Comparison of ENCODE assay signal across 13 cellular contexts in the genomic region with DNA sequence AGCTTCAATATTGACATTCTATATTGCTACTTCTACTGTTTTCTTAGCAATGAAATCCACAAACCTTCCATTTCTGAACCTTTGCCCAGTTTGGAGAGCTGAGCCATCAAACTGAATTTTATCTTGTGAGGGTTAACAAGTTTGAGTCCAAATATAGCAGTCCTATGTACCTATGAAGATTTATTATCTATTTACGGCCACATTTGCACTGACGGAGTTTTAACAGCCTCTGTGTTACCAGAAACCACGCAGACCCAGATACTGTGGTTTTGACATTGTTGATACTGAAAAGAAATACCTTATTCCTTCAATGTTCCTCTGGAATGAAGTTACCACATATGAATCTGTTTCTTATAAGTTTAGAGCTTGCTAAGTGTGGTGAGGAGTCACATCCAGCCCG.
DNase-seq lines count a peak whose midpoint lies in the region; ATAC-seq and TF ChIP-seq lines count a peak whose summit lies in the region.
"Had no signal": no experiment of that assay in that cellular context is flagged by ENCODE, and none has a peak within 500 bp of the region (broad histone marks: within the 10 kb centered on the region; RNA-seq: fewer than 3 reads in every experiment).

No MANE protein-coding gene starts in this region.

- H3K27ac ChIP-seq in HEK293 (ENCODE audit: extremely low read depth, low read depth, low read length) (no peak overlapping the region), gastroesophageal sphincter (peak overlapping the region in 3 of 4 donors; percentile 8 to 47 (median 24)), mucosa of rectum (ENCODE audit: low read depth in 2 of 2, low read length in 2 of 2) (peak overlapping the region; percentile 56 to 69), sigmoid colon (peak overlapping the region; percentile 38 to 82 (median 71))
- H3K27ac ChIP-seq: BLaER1 treated with 17β-estradiol and CSF1 and Interleukin-3, amounts not matched to agents 10 nM and 100 nM had no signal

- peak overlapping the region in 1 of 2 donors; percentile 19 for H3K9ac ChIP-seq in mucosa of rectum (ENCODE audit: low read depth in 1 of 2, low read length in 2 of 2)
- H3K9ac ChIP-seq: BLaER1 treated with 17β-estradiol and CSF1 and Interleukin-3, amounts not matched to agents 10 nM and 100 nM had no signal

- H3K36me3 ChIP-seq in HEK293 (ENCODE audit: control insufficient read depth in 2 of 2, insufficient read depth in 1 of 2, low read length in 2 of 2), result no peaks in the 10 kb centered on the region
- no peaks in the 10 kb centered on the region for H3K36me3 ChIP-seq in gastroesophageal sphincter
- no peaks in the 10 kb centered on the region for H3K36me3 ChIP-seq in mucosa of rectum (ENCODE audit: control insufficient read depth in 2 of 2, insufficient read depth in 2 of 2, low read length in 2 of 2)
- no peaks in the 10 kb centered on the region for H3K36me3 ChIP-seq in sigmoid colon
- H3K36me3 ChIP-seq: BLaER1 treated with 17β-estradiol and CSF1 and Interleukin-3, amounts not matched to agents 10 nM and 100 nM had no signal

- peaks cover under 1% of the 10 kb centered on the region for H3K9me3 Mint-ChIP-seq in glutamatergic neuron (ENCODE audit: unreplicated experiment)

- WGBS in gastroesophageal sphincter (ENCODE audit: low coverage in 1 of 2), 2 donors, result 38 to 50% methylated on average over 3 to 4 of the region's 4 CpGs
- WGBS in sigmoid colon, 2 donors, result 16 to 32% methylated on average over 4 of the region's 4 CpGs

- ATAC-seq in gastroesophageal sphincter, result no peak

- no peaks in the 10 kb centered on the region for H3K9me3 ChIP-seq in HEK293 (ENCODE audit: control insufficient read depth, insufficient read depth, low read depth, low read length)
- H3K9me3 ChIP-seq in gastroesophageal sphincter, result no peaks in the 10 kb centered on the region
- H3K9me3 ChIP-seq in mucosa of rectum (ENCODE audit: control insufficient read depth in 2 of 2, low read length in 2 of 2), result no peaks in the 10 kb centered on the region
- no peaks in the 10 kb centered on the region for H3K9me3 ChIP-seq in sigmoid colon
- H3K9me3 ChIP-seq: BLaER1 treated with 17β-estradiol and CSF1 and Interleukin-3, amounts not matched to agents 10 nM and 100 nM had no signal

- H3K27me3 ChIP-seq in gastroesophageal sphincter (no peaks in the 10 kb centered on the region), mucosa of rectum (ENCODE audit: control insufficient read depth in 2 of 2, insufficient read depth in 2 of 2, low read length in 2 of 2) (no peaks in the 10 kb centered on the region), sigmoid colon (no peaks in the 10 kb centered on the region)
- H3K27me3 ChIP-seq: BLaER1 treated with 17β-estradiol and CSF1 and Interleukin-3, amounts not matched to agents 10 nM and 100 nM had no signal

- H3K36me3 Mint-ChIP-seq in glutamatergic neuron (ENCODE audit: unreplicated experiment), result peaks cover 4% of the 10 kb centered on the region
- H3K36me3 Mint-ChIP-seq: CD4-positive, CD25-positive, alpha-beta regulatory T cell had no signal

- CTCF ChIA-PET in HEK293 (lab: Yijun Ruan, JAX), result interaction anchor here (2.2 kb wide), 1 partner anchor 183 kb away, joined by 7 read pairs; no protein-coding TSS in a partner anchor

- no peaks in the 10 kb centered on the region for H3K4me1 Mint-ChIP-seq in glutamatergic neuron (ENCODE audit: low read depth, unreplicated experiment)
- H3K4me1 Mint-ChIP-seq: CD4-positive, CD25-positive, alpha-beta regulatory T cell had no signal

- POLR2A ChIA-PET in HEK293 (lab: Yijun Ruan, JAX), result no interaction called here

- H3K27me3 Mint-ChIP-seq in glutamatergic neuron (ENCODE audit: unreplicated experiment), result no peaks in the 10 kb centered on the region
- H3K27me3 Mint-ChIP-seq: CD4-positive, CD25-positive, alpha-beta regulatory T cell had no signal

- H3K27ac Mint-ChIP-seq in glutamatergic neuron (ENCODE audit: unreplicated experiment), result no peak overlapping the region
- H3K27ac Mint-ChIP-seq: CD4-positive, CD25-positive, alpha-beta regulatory T cell; H9 had no signal

- TF ChIP-seq CTCF in HEK293 (tag by site-specific recombination; IDR thresholded peaks at IDR 0.05), result no peak
- TF ChIP-seq CTCF in gastroesophageal sphincter (IDR thresholded peaks at IDR 0.05), result no peak
- no peak for TF ChIP-seq CTCF in sigmoid colon (IDR thresholded peaks at IDR 0.05)
- no peak for TF ChIP-seq CTCF in glutamatergic neuron (IDR thresholded peaks at IDR 0.05; ENCODE audit: partially characterized antibody, unreplicated experiment)

- H3K4me1 ChIP-seq in HEK293 (ENCODE audit: control insufficient read depth, insufficient read depth, low read length), result peaks cover 5% of the 10 kb centered on the region
- peaks cover 0 to 27% (median 2%) of the 10 kb centered on the region in 3 donors for H3K4me1 ChIP-seq in gastroesophageal sphincter
- H3K4me1 ChIP-seq in mucosa of rectum (ENCODE audit: control insufficient read depth in 2 of 2, insufficient read depth in 2 of 2, low read length in 2 of 2), result peaks cover 10 to 15% of the 10 kb centered on the region in 2 donors
- peaks cover 0 to 41% (median 30%) of the 10 kb centered on the region in 4 donors for H3K4me1 ChIP-seq in sigmoid colon
- H3K4me1 ChIP-seq: BLaER1 treated with 17β-estradiol and CSF1 and Interleukin-3, amounts not matched to agents 10 nM and 100 nM had no signal

- TF ChIP-seq POLR2A in gastroesophageal sphincter (IDR thresholded peaks at IDR 0.05), result no peak
- TF ChIP-seq POLR2A in sigmoid colon (IDR thresholded peaks at IDR 0.05), result no peak

- H3K4me3 ChIP-seq in HEK293 (ENCODE audit: low read depth, low read length) (no peak overlapping the region), gastroesophageal sphincter (no peak overlapping the region), mucosa of rectum (ENCODE audit: low read length in 2 of 2) (peak overlapping the region in 1 of 2 donors; percentile 52), sigmoid colon (no peak overlapping the region)
- H3K4me3 ChIP-seq: BLaER1 treated with 17β-estradiol and CSF1 and Interleukin-3, amounts not matched to agents 10 nM and 100 nM; GM12878 had no signal

- DNase-seq in sigmoid colon (no peak), DMS153 treated with DMSO at 0.1 percent for 48 hours (lab: John Stamatoyannopoulos, UW; ENCODE audit: unreplicated experiment) (no peak), glutamatergic neuron (no peak)
- no peak for DNase-seq in stimulated activated CD4-positive, alpha-beta T cell treated with anti-CD3 and anti-CD28 coated beads, Interleukin-4, amount 100 ng/mL, for 1 hour
- DNase-seq: ACHN; CD4-positive, CD25-positive, alpha-beta regulatory T cell; GOT3 had no signal

- intact Hi-C loops in sigmoid colon (cut with DNase I), result loop anchor here (2.0 to 5.0 kb wide), 3 partner anchors 113 to 393 kb away; no protein-coding TSS in a partner anchor

- TF ChIP-seq EP300 in gastroesophageal sphincter (IDR thresholded peaks at IDR 0.05) (no peak), sigmoid colon (IDR thresholded peaks at IDR 0.05) (peak; percentile 15 to 81 (median 46))

- no peak overlapping the region for H3K4me3 Mint-ChIP-seq in glutamatergic neuron (ENCODE audit: unreplicated experiment)
- H3K4me3 Mint-ChIP-seq: CD4-positive, CD25-positive, alpha-beta regulatory T cell; H9 had no signal

TF ChIP-seq in HEK293, 187 proteins besides CTCF, POLR2A, EP300 and RAD21:
- TF ChIP-seq, protein P1, sequence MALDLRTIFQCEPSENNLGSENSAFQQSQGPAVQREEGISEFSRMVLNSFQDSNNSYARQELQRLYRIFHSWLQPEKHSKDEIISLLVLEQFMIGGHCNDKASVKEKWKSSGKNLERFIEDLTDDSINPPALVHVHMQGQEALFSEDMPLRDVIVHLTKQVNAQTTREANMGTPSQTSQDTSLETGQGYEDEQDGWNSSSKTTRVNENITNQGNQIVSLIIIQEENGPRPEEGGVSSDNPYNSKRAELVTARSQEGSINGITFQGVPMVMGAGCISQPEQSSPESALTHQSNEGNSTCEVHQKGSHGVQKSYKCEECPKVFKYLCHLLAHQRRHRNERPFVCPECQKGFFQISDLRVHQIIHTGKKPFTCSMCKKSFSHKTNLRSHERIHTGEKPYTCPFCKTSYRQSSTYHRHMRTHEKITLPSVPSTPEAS (tag by site-specific recombination; IDR thresholded peaks at IDR 0.05), result no peak
- TF ChIP-seq OVOL3 (tag by site-specific recombination; IDR thresholded peaks at IDR 0.05) (peak; percentile 66; the same call in 1 of the 2 replicates), ZNF76 (tag by site-specific recombination; IDR thresholded peaks at IDR 0.05; ENCODE audit: borderline replicate concordance, low read depth) (no peak), GLI2 (tag by site-specific recombination; IDR thresholded peaks at IDR 0.05; ENCODE audit: borderline replicate concordance, low read depth) (no peak)
- TF ChIP-seq, protein P2, sequence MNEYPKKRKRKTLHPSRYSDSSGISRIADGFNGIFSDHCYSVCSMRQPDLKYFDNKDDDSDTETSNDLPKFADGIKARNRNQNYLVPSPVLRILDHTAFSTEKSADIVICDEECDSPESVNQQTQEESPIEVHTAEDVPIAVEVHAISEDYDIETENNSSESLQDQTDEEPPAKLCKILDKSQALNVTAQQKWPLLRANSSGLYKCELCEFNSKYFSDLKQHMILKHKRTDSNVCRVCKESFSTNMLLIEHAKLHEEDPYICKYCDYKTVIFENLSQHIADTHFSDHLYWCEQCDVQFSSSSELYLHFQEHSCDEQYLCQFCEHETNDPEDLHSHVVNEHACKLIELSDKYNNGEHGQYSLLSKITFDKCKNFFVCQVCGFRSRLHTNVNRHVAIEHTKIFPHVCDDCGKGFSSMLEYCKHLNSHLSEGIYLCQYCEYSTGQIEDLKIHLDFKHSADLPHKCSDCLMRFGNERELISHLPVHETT (tag by site-specific recombination; IDR thresholded peaks at IDR 0.05), result no peak
